Comparison of ENCODE assay signal across 1 cellular context in the genomic region with DNA sequence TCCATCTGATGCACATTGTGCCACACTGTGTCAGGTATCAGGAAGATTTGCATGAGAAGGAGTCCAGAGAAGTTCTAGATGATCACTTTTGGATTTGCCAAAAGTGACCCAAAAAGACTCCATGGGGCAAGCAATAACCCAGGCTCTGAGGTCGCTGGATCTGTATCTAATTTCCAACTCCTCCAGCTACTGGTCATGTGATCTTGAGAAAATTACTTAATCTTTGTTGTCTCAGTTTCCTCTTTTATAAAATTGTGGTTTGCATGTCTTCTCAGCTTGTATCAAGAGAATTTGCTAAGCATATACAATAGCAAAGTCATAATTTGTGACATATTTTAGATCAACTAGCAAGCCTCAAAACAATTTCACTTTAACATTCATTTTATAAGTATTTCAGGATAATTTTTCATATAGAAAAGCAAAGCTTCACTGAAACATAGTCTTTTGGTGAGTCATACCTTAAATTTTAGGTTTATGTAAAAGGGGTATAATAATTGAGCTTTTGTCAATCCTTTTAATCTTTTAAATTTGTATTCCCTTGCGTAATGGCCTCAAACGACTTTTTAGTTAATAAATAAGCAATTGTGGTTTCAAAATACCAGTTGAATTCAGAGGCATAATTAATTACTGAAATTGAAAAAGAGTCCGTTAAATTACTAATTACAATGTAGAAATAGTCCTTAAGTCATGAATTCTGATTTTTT.
TF ChIP-seq lines count a peak whose summit lies in the region.

No MANE protein-coding gene starts in this region.

TF ChIP-seq in GM12878, 131 proteins besides CTCF, POLR2A, EP300 and RAD21 (continued from another document):
- no peak for TF ChIP-seq FOXM1 (IDR thresholded peaks at IDR 0.05; ENCODE audit: low read depth, low read length)
- no peak for TF ChIP-seq IRF4 (IDR thresholded peaks at IDR 0.05; ENCODE audit: low read depth, low read length)
- TF ChIP-seq ATF7 (IDR thresholded peaks at IDR 0.05; ENCODE audit: low read depth), result peak; percentile 79; the same call in 1 of the 2 replicates
- TF ChIP-seq ZNF217 (IDR thresholded peaks at IDR 0.05), result peak; percentile 47; the same call in 1 of the 2 replicates
- TF ChIP-seq MTA2 (IDR thresholded peaks at IDR 0.05; ENCODE audit: low read depth), result peak; percentile 99
